In the genomic region with DNA sequence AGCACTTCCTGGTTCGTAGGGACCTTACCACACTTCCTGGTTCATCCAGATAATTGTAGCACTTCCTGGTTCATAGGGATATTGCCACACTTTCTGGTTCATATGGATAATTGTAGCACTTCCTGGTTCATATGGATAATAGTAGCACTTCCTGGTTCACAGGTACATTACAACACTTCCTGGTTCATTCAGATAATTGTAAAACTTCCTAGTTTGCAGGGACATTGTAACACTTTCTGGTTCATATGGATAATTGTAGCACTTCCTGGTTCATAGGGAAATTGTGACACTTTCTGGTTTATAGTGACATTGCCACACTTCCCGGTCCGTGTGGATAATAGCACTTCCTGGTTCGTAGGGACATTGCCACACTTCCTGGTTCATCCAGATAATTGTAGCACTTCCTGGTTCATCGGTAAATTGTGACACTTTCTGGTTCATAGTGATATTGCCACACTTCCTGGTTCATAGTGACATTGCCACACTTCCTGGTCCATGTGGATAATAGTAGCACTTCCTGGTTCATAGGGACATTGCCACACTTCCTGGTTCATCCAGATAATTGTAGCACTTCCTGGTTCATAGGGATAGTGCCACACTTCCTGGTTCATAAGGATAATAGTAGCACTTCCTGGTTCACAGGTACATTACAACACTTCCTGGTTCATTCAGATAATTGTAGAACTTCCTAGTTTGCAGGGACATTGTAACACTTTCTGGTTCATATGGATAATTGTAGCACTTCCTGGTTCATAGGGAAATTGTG, we compare ENCODE assay signal across 1 cellular context.
TF ChIP-seq lines count a peak whose summit lies in the region.
"Not testable (repeated sequence)": the region's sequence is repeated elsewhere in the genome, so short reads cannot be mapped to it uniquely, and the experiment has no call there.

No MANE protein-coding gene starts in this region.

TF ChIP-seq in K562, 482 proteins besides CTCF, POLR2A, EP300 and RAD21 (continued from another document and continues in another):
- TF ChIP-seq, protein P1, sequence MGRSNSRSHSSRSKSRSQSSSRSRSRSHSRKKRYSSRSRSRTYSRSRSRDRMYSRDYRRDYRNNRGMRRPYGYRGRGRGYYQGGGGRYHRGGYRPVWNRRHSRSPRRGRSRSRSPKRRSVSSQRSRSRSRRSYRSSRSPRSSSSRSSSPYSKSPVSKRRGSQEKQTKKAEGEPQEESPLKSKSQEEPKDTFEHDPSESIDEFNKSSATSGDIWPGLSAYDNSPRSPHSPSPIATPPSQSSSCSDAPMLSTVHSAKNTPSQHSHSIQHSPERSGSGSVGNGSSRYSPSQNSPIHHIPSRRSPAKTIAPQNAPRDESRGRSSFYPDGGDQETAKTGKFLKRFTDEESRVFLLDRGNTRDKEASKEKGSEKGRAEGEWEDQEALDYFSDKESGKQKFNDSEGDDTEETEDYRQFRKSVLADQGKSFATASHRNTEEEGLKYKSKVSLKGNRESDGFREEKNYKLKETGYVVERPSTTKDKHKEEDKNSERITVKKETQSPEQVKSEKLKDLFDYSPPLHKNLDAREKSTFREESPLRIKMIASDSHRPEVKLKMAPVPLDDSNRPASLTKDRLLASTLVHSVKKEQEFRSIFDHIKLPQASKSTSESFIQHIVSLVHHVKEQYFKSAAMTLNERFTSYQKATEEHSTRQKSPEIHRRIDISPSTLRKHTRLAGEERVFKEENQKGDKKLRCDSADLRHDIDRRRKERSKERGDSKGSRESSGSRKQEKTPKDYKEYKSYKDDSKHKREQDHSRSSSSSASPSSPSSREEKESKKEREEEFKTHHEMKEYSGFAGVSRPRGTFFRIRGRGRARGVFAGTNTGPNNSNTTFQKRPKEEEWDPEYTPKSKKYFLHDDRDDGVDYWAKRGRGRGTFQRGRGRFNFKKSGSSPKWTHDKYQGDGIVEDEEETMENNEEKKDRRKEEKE (IDR thresholded peaks at IDR 0.05; ENCODE audit: borderline replicate concordance in 1 of 2, control insufficient read depth in 1 of 2, low read depth in 2 of 2, low read length in 1 of 2), result peak in 1 of 2 experiments; percentile 72; a peak in 2 of 4 replicates
- peak; percentile 85; the same call in 1 of the 2 replicates for TF ChIP-seq GABPB1 (CRISPR knock-in tag; IDR thresholded peaks at IDR 0.05)
- TF ChIP-seq, protein P2, sequence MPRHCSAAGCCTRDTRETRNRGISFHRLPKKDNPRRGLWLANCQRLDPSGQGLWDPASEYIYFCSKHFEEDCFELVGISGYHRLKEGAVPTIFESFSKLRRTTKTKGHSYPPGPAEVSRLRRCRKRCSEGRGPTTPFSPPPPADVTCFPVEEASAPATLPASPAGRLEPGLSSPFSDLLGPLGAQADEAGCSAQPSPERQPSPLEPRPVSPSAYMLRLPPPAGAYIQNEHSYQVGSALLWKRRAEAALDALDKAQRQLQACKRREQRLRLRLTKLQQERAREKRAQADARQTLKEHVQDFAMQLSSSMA (CRISPR knock-in tag; IDR thresholded peaks at IDR 0.05), result peak; percentile 98
- peak; percentile 50; the same call in 1 of the 2 replicates for TF ChIP-seq ETV1 (tag; conservative IDR thresholded peaks at IDR 0.05; ENCODE audit: low read depth)
- peak; percentile 79 for TF ChIP-seq GABPA (tag; conservative IDR thresholded peaks at IDR 0.05; ENCODE audit: low read depth)
- TF ChIP-seq ELF2 (CRISPR knock-in tag; IDR thresholded peaks at IDR 0.05), result peak; percentile 90
- TF ChIP-seq ZNF232 (CRISPR knock-in tag; IDR thresholded peaks at IDR 0.05), result 0 out of 2 replicates have a peak, but pooled peaks have one; percentile 13
- peak; percentile 82 to 88 for TF ChIP-seq ETV6 (IDR thresholded peaks at IDR 0.05; ENCODE audit: borderline replicate concordance in 1 of 2, low read depth in 2 of 2, low read length in 1 of 2)
- peak; percentile 99 for TF ChIP-seq ETV6 (CRISPR knock-in tag; IDR thresholded peaks at IDR 0.05; ENCODE audit: borderline replicate concordance)
- peak; percentile 87 for TF ChIP-seq ELF1 (tag; IDR thresholded peaks at IDR 0.05)
- TF ChIP-seq ZNF431 (CRISPR knock-in tag; IDR thresholded peaks at IDR 0.05), result 0 out of 2 replicates have a peak, but pooled peaks have one; percentile 14
- TF ChIP-seq PHF20 (IDR thresholded peaks at IDR 0.05; ENCODE audit: partially characterized antibody), result peak; percentile 79
- TF ChIP-seq, protein P3, sequence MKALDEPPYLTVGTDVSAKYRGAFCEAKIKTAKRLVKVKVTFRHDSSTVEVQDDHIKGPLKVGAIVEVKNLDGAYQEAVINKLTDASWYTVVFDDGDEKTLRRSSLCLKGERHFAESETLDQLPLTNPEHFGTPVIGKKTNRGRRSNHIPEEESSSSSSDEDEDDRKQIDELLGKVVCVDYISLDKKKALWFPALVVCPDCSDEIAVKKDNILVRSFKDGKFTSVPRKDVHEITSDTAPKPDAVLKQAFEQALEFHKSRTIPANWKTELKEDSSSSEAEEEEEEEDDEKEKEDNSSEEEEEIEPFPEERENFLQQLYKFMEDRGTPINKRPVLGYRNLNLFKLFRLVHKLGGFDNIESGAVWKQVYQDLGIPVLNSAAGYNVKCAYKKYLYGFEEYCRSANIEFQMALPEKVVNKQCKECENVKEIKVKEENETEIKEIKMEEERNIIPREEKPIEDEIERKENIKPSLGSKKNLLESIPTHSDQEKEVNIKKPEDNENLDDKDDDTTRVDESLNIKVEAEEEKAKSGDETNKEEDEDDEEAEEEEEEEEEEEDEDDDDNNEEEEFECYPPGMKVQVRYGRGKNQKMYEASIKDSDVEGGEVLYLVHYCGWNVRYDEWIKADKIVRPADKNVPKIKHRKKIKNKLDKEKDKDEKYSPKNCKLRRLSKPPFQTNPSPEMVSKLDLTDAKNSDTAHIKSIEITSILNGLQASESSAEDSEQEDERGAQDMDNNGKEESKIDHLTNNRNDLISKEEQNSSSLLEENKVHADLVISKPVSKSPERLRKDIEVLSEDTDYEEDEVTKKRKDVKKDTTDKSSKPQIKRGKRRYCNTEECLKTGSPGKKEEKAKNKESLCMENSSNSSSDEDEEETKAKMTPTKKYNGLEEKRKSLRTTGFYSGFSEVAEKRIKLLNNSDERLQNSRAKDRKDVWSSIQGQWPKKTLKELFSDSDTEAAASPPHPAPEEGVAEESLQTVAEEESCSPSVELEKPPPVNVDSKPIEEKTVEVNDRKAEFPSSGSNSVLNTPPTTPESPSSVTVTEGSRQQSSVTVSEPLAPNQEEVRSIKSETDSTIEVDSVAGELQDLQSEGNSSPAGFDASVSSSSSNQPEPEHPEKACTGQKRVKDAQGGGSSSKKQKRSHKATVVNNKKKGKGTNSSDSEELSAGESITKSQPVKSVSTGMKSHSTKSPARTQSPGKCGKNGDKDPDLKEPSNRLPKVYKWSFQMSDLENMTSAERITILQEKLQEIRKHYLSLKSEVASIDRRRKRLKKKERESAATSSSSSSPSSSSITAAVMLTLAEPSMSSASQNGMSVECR (CRISPR knock-in tag; IDR thresholded peaks at IDR 0.05), result peak; percentile 35; the same call in 1 of the 2 replicates
- TF ChIP-seq CEBPB (tag; IDR thresholded peaks at IDR 0.05), result peak; percentile 70
- peak; percentile 16; the same call in 1 of the 2 replicates for TF ChIP-seq TEAD4 (IDR thresholded peaks at IDR 0.05; ENCODE audit: low read length)
- not testable (repeated sequence) for TF ChIP-seq TEAD4 (CRISPR knock-in tag; IDR thresholded peaks at IDR 0.05; ENCODE audit: borderline replicate concordance); JUND (tag; IDR thresholded peaks at IDR 0.05; ENCODE audit: borderline replicate concordance, low read depth, low read length)
- peak; percentile 74 for TF ChIP-seq ASH1L (IDR thresholded peaks at IDR 0.05; ENCODE audit: borderline replicate concordance, low read depth, partially characterized antibody)
- peak; percentile 98 for TF ChIP-seq NR2C1 (IDR thresholded peaks at IDR 0.05)
- peak; percentile 99 for TF ChIP-seq NR2C1 (tag; IDR thresholded peaks at IDR 0.05)
- 0 out of 2 replicates have a peak, but pooled peaks have one; percentile 23 for TF ChIP-seq SPI1 (IDR thresholded peaks at IDR 0.05; ENCODE audit: borderline replicate concordance, low read depth, low read length)
- 0 out of 2 replicates have a peak, but pooled peaks have one; percentile 2 for TF ChIP-seq JUND (IDR thresholded peaks at IDR 0.05; ENCODE audit: borderline replicate concordance, low read depth, low read length)
- TF ChIP-seq CEBPG (CRISPR knock-in tag; IDR thresholded peaks at IDR 0.05), result peak; percentile 86
- peak; percentile 71 to 88 for TF ChIP-seq CEBPG (tag; conservative IDR thresholded peaks at IDR 0.05 in 1 of 2, IDR thresholded peaks at IDR 0.05 in 1 of 2)
- TF ChIP-seq, protein P4, sequence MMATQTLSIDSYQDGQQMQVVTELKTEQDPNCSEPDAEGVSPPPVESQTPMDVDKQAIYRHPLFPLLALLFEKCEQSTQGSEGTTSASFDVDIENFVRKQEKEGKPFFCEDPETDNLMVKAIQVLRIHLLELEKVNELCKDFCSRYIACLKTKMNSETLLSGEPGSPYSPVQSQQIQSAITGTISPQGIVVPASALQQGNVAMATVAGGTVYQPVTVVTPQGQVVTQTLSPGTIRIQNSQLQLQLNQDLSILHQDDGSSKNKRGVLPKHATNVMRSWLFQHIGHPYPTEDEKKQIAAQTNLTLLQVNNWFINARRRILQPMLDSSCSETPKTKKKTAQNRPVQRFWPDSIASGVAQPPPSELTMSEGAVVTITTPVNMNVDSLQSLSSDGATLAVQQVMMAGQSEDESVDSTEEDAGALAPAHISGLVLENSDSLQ (IDR thresholded peaks at IDR 0.05), result peak; percentile 65
- TF ChIP-seq, protein P5, sequence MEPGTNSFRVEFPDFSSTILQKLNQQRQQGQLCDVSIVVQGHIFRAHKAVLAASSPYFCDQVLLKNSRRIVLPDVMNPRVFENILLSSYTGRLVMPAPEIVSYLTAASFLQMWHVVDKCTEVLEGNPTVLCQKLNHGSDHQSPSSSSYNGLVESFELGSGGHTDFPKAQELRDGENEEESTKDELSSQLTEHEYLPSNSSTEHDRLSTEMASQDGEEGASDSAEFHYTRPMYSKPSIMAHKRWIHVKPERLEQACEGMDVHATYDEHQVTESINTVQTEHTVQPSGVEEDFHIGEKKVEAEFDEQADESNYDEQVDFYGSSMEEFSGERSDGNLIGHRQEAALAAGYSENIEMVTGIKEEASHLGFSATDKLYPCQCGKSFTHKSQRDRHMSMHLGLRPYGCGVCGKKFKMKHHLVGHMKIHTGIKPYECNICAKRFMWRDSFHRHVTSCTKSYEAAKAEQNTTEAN (CRISPR knock-in tag; IDR thresholded peaks at IDR 0.05), result 0 out of 2 replicates have a peak, but pooled peaks have one; percentile 58
- peak; percentile 82 for TF ChIP-seq HCFC1 (IDR thresholded peaks at IDR 0.05; ENCODE audit: low read depth, low read length)
- TF ChIP-seq NR2C2 (CRISPR knock-in tag; IDR thresholded peaks at IDR 0.05), result peak; percentile 96
- TF ChIP-seq NR2C2 (tag; IDR thresholded peaks at IDR 0.05), result peak; percentile 76
- peak; percentile 77 to 78 for TF ChIP-seq FOXK2 (conservative IDR thresholded peaks at IDR 0.05 in 1 of 2, IDR thresholded peaks at IDR 0.05 in 1 of 2; ENCODE audit: low read depth in 2 of 2)
- TF ChIP-seq CREM (IDR thresholded peaks at IDR 0.05; ENCODE audit: low read depth), result peak; percentile 73
- TF ChIP-seq, protein P6, sequence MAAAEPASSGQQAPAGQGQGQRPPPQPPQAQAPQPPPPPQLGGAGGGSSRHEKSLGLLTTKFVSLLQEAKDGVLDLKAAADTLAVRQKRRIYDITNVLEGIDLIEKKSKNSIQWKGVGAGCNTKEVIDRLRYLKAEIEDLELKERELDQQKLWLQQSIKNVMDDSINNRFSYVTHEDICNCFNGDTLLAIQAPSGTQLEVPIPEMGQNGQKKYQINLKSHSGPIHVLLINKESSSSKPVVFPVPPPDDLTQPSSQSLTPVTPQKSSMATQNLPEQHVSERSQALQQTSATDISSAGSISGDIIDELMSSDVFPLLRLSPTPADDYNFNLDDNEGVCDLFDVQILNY (CRISPR knock-in tag; IDR thresholded peaks at IDR 0.05), result peak; percentile 78; the same call in 1 of the 2 replicates
- 0 out of 2 replicates have a peak, but pooled peaks have one; percentile 14 for TF ChIP-seq GTF2E2 (tag; IDR thresholded peaks at IDR 0.05)
- TF ChIP-seq, protein P7, sequence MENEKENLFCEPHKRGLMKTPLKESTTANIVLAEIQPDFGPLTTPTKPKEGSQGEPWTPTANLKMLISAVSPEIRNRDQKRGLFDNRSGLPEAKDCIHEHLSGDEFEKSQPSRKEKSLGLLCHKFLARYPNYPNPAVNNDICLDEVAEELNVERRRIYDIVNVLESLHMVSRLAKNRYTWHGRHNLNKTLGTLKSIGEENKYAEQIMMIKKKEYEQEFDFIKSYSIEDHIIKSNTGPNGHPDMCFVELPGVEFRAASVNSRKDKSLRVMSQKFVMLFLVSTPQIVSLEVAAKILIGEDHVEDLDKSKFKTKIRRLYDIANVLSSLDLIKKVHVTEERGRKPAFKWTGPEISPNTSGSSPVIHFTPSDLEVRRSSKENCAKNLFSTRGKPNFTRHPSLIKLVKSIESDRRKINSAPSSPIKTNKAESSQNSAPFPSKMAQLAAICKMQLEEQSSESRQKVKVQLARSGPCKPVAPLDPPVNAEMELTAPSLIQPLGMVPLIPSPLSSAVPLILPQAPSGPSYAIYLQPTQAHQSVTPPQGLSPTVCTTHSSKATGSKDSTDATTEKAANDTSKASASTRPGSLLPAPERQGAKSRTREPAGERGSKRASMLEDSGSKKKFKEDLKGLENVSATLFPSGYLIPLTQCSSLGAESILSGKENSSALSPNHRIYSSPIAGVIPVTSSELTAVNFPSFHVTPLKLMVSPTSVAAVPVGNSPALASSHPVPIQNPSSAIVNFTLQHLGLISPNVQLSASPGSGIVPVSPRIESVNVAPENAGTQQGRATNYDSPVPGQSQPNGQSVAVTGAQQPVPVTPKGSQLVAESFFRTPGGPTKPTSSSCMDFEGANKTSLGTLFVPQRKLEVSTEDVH (IDR thresholded peaks at IDR 0.05; ENCODE audit: low read depth, partially characterized antibody), result peak; percentile 98
- 0 out of 2 replicates have a peak, but pooled peaks have one; percentile 15 for TF ChIP-seq SP1 (CRISPR knock-in tag; IDR thresholded peaks at IDR 0.05)
- TF ChIP-seq TRIM24 (IDR thresholded peaks at IDR 0.05), result 0 out of 4 replicates have a peak, but pooled peaks of 1 of the 2 experiments have one; percentile 40
- peak; percentile 89 for TF ChIP-seq ELF4 (CRISPR knock-in tag; IDR thresholded peaks at IDR 0.05)
- TF ChIP-seq NCOA1 (IDR thresholded peaks at IDR 0.05; ENCODE audit: low read depth), result peak; percentile 71
